ENCODE assay signal across 23 cellular contexts in the genomic region with DNA sequence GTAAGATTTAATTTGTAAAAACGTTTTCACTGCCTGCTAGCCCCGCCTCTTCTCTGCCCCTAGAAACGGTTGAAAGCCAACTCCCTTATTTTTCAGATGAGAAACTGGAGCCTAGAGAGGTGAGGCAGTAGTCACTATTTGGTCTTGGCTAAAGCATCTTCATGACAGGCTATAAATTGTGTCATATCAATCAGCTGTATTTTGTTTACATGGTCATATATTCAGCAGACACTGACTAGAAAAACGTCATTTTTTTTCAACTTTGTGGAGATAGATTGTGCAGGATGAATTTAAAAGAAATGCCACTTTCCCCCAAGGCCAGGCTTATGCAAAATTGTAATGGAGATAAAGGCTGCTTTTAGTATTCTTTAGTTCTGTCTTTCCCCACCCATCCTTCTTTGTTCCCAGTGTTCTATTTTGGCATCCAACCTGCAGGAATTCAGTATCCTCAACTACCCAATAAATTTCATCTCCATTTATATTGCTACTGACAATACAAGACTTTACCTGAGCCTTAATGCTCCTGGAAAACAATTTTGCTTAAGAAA.
"Had no signal": no experiment of that assay in that cellular context is flagged by ENCODE, and none has a peak within 500 bp of the region (broad histone marks: within the 10 kb centered on the region; RNA-seq: fewer than 3 reads in every experiment).

No MANE protein-coding gene starts in this region.

- ATAC-seq: gastroesophageal sphincter; left lobe of liver; mucosa of descending colon; naive thymus-derived CD8-positive, alpha-beta T cell; right cardiac atrium; stimulated activated naive CD8-positive, alpha-beta T cell treated with anti-CD3 and anti-CD28 coated beads, Interleukin-15, Interleukin-2, amounts not matched to agents 100 U/mL and 50 U/mL, for 24 hours had no signal

- DNase-seq: cortex of kidney; effector memory CD4-positive, alpha-beta T cell; esophagus squamous epithelium; foreskin fibroblast; glutamatergic neuron; islet precursor cell; mammary epithelial cell; mucosa of descending colon; naive thymus-derived CD8-positive, alpha-beta T cell; nucleus accumbens; ovary; right cardiac atrium; small intestine; stimulated activated CD4-positive, alpha-beta T cell treated with anti-CD3 and anti-CD28 coated beads, Interleukin-12 subunit alpha, Interleukin-12 subunit beta, amount 100 ng/mL, for 4 hours; stimulated activated CD4-positive, alpha-beta T cell treated with anti-CD3 and anti-CD28 coated beads, Interleukin-2, amount 100 ng/mL, for 48 hours; stimulated activated naive CD8-positive, alpha-beta T cell treated with anti-CD3 and anti-CD28 coated beads, Interleukin-15, Interleukin-2, amounts not matched to agents 100 U/mL and 50 U/mL, for 24 hours; thyroid gland; uterus had no signal

- H3K27ac ChIP-seq: esophagus squamous epithelium, gastroesophageal sphincter, ovary, suprapubic skin, thyroid gland, uterus had no signal

- H3K9me3 Mint-ChIP-seq: naive thymus-derived CD8-positive, alpha-beta T cell; neural crest cell; type B pancreatic cell had no signal

- H3K36me3 ChIP-seq: esophagus squamous epithelium, gastroesophageal sphincter, ovary, suprapubic skin, thyroid gland, uterus had no signal

- H3K4me3 ChIP-seq: esophagus squamous epithelium, gastroesophageal sphincter, mucosa of descending colon, ovary, suprapubic skin, thyroid gland, uterus had no signal

- H3K4me3 Mint-ChIP-seq: naive thymus-derived CD8-positive, alpha-beta T cell; neural crest cell; type B pancreatic cell had no signal

- H3K27me3 ChIP-seq: esophagus squamous epithelium, gastroesophageal sphincter, ovary, suprapubic skin, thyroid gland, uterus had no signal

- H3K4me1 ChIP-seq: esophagus squamous epithelium, gastroesophageal sphincter, suprapubic skin, thyroid gland, uterus had no signal

- H3K36me3 Mint-ChIP-seq: naive thymus-derived CD8-positive, alpha-beta T cell; type B pancreatic cell had no signal

- H3K9me3 ChIP-seq: esophagus squamous epithelium, gastroesophageal sphincter, mucosa of descending colon, ovary, suprapubic skin, thyroid gland, uterus had no signal

- H3K27ac Mint-ChIP-seq: type B pancreatic cell had no signal

- H3K27me3 Mint-ChIP-seq: naive thymus-derived CD8-positive, alpha-beta T cell had no signal
